In genomic region chr11:1827931-1828330, GRCh38 we compare ENCODE assay signal across 2 cellular contexts.
TF ChIP-seq lines count a peak whose summit lies in the region.

No MANE protein-coding gene starts in this region.

TF ChIP-seq in SK-N-SH, 30 proteins besides CTCF, POLR2A, EP300 and RAD21:
- no peak for TF ChIP-seq RCOR1 (IDR thresholded peaks at IDR 0.05; ENCODE audit: low read length)
- no peak for TF ChIP-seq EZH2phosphoT487 (IDR thresholded peaks at IDR 0.05; ENCODE audit: borderline replicate concordance, low read depth)
- no peak for TF ChIP-seq PBX3 (IDR thresholded peaks at IDR 0.05)
- no peak for TF ChIP-seq CHD2 (IDR thresholded peaks at IDR 0.05; ENCODE audit: low read length, partially characterized antibody)
- TF ChIP-seq SIN3A (IDR thresholded peaks at IDR 0.05; ENCODE audit: borderline replicate concordance, low read depth, low read length), result no peak
- TF ChIP-seq FOSL2 (IDR thresholded peaks at IDR 0.05; ENCODE audit: borderline replicate concordance, low read depth), result no peak
- TF ChIP-seq NFIC (IDR thresholded peaks at IDR 0.05; ENCODE audit: borderline replicate concordance), result no peak
- TF ChIP-seq GABPA (IDR thresholded peaks at IDR 0.05; ENCODE audit: low read depth), result no peak

TF ChIP-seq in SK-N-SH treated with all-trans-retinoic acid at 6 μM for 48 hours, 23 proteins besides CTCF, POLR2A, EP300 and RAD21:
- no peak for TF ChIP-seq ARNTL (CRISPR knock-in tag; IDR thresholded peaks at IDR 0.05; ENCODE audit: borderline replicate concordance, low read depth)
- TF ChIP-seq TCF4 (CRISPR knock-in tag; IDR thresholded peaks at IDR 0.05; ENCODE audit: borderline replicate concordance), result no peak
- no peak for TF ChIP-seq ISL1 (CRISPR knock-in tag; IDR thresholded peaks at IDR 0.05)
- TF ChIP-seq POU6F1 (CRISPR knock-in tag; IDR thresholded peaks at IDR 0.05; ENCODE audit: borderline replicate concordance, low read depth), result no peak
- TF ChIP-seq SNAI2 (CRISPR knock-in tag; IDR thresholded peaks at IDR 0.05), result no peak
- TF ChIP-seq OSR1 (CRISPR knock-in tag; IDR thresholded peaks at IDR 0.05), result no peak
- TF ChIP-seq ZC3H10 (CRISPR knock-in tag; IDR thresholded peaks at IDR 0.05), result no peak
- no peak for TF ChIP-seq ZNF70 (CRISPR knock-in tag; IDR thresholded peaks at IDR 0.05)
- TF ChIP-seq CSDC2 (CRISPR knock-in tag; IDR thresholded peaks at IDR 0.05), result no peak
- no peak for TF ChIP-seq BACH2 (CRISPR knock-in tag; IDR thresholded peaks at IDR 0.05; ENCODE audit: borderline replicate concordance)
- TF ChIP-seq RARB (CRISPR knock-in tag; IDR thresholded peaks at IDR 0.05), result no peak
